25 cellular contexts compared by ENCODE assay signal in genomic region chr13:30816733-30817132, GRCh38.
DNase-seq lines count a peak whose midpoint lies in the region; ATAC-seq and TF ChIP-seq lines count a peak whose summit lies in the region.
"Had no signal": no experiment of that assay in that cellular context is flagged by ENCODE, and none has a peak within 500 bp of the region (broad histone marks: within the 10 kb centered on the region; RNA-seq: fewer than 3 reads in every experiment).

No MANE protein-coding gene starts in this region.

- DNase-seq in DMS79 treated with DMSO at 0.1 percent for 48 hours (lab: John Stamatoyannopoulos, UW) = peak; percentile 36
- DNase-seq in DMS79 (lab: John Stamatoyannopoulos, UW) = no peak
- DNase-seq in Kasumi-1 (lab: John Stamatoyannopoulos, UW) = peak; percentile 33 to 57
- DNase-seq in Panc1 (ENCODE audit: low read depth, low spot score) = no peak
- DNase-seq in lung microvascular endothelial cell (ENCODE audit: low read depth in 2 of 2) = peak; percentile 30 to 93
- DNase-seq in GM13977 (ENCODE audit: low spot score) = no peak
- no peak for DNase-seq in posterior cingulate gyrus
- DNase-seq: 8988T; activated B cell treated with CpG ODN at 0.5 μM for 24 hours; activated effector memory CD4-positive, alpha-beta T cell treated with anti-CD3 and anti-CD28 coated beads, Interleukin-2, amount 50 U/mL, for 16 hours; amygdala; cerebellar nuclear complex; foreskin keratinocyte; lower lobe of right lung; natural killer cell; NCI-H146; NCI-H748 treated with DMSO at 0.1 percent for 48 hours; spleen; T-cell; upper lobe of left lung had no signal

- H3K4me1 ChIP-seq in Panc1 (ENCODE audit: control insufficient read depth, insufficient read depth, low read length) = no peaks in the 10 kb centered on the region
- H3K4me1 ChIP-seq: lower lobe of right lung, prostate gland, upper lobe of left lung had no signal

- no peaks in the 10 kb centered on the region for H3K9me3 ChIP-seq in Panc1 (ENCODE audit: control insufficient read depth, insufficient read depth, low read depth, low read length)
- H3K9me3 ChIP-seq: lower lobe of right lung, prostate gland, spleen, upper lobe of left lung had no signal

- intact Hi-C loops in Panc1 (cut with micrococcal nuclease; ENCODE audit: unreplicated experiment) (no loop called here), posterior cingulate gyrus (cut with DNase I) (no loop called here)

- TF ChIP-seq CTCF in Panc1 (IDR thresholded peaks at IDR 0.05) (no peak), GM13977 (IDR thresholded peaks at IDR 0.05; ENCODE audit: extremely low read depth, insufficient read depth, missing control alignments) (no peak)

- H3K36me3 ChIP-seq in Panc1 (ENCODE audit: control insufficient read depth, insufficient read depth, low read length) = no peaks in the 10 kb centered on the region
- H3K36me3 ChIP-seq: lower lobe of right lung, prostate gland, spleen, upper lobe of left lung had no signal

- no peak overlapping the region for H3K4me3 ChIP-seq in Panc1 (ENCODE audit: low read depth in 2 of 2, low read length in 2 of 2)
- H3K4me3 ChIP-seq: lower lobe of right lung, prostate gland, spleen, upper lobe of left lung had no signal

- POLR2A ChIA-PET in Panc1 (lab: Charles Lee) = no interaction called here

- BruUV-seq in Panc1 (replicated peaks; lab: Mats Ljungman, UMichigan) = no TSS peak

- in situ Hi-C loops in Panc1 (cut with HindIII; ENCODE audit: low pct_unique_long_range_greater_than_20kb, low sequenced_read_pairs) (no loop called here), GM13977 (cut with MboI; ENCODE audit: low pct_unique_long_range_greater_than_20kb, low sequenced_read_pairs, unreplicated experiment) (loop anchor here (25.0 kb wide), 1 partner anchor 679 kb away; no protein-coding TSS in a partner anchor)

- peak overlapping the region; percentile 63; the same call in 1 of the 2 replicates for H3K27ac ChIP-seq in Panc1 (ENCODE audit: low read length)
- H3K27ac ChIP-seq: C4-2B, foreskin keratinocyte, lower lobe of right lung, prostate gland, RWPE1, spleen, upper lobe of left lung had no signal

- no peak for ATAC-seq in Panc1
- no peak for ATAC-seq in GM19467 (IDR thresholded peaks at IDR 0.05; ENCODE audit: unreplicated experiment)
- ATAC-seq: foreskin keratinocyte; lower lobe of right lung; natural killer cell; stimulated activated effector memory CD8-positive, alpha-beta T cell treated with anti-CD3 and anti-CD28 coated beads, Interleukin-12 subunit alpha, Interleukin-12 subunit beta, amount 100 ng/mL, for 72 hours; T-cell had no signal

- CTCF ChIA-PET in Panc1 (lab: Charles Lee) = no interaction called here

- no peaks in the 10 kb centered on the region for H3K27me3 ChIP-seq in Panc1 (ENCODE audit: control insufficient read depth, insufficient read depth, low read length)
- H3K27me3 ChIP-seq: foreskin keratinocyte, upper lobe of left lung had no signal

Comparison
In these comparisons a context has a peak if more than half of its experiments do, and no peak if none do; other contexts are left out.
1. DNase-seq: peak in DMS79 treated with DMSO at 0.1 percent for 48 hours (single experiment), Kasumi-1 (2 of 2) and lung microvascular endothelial cell (2 of 2); none in DMS79 (single experiment), Panc1 (single experiment), GM13977 (single experiment) and posterior cingulate gyrus (0 of 10).